In the genomic region with DNA sequence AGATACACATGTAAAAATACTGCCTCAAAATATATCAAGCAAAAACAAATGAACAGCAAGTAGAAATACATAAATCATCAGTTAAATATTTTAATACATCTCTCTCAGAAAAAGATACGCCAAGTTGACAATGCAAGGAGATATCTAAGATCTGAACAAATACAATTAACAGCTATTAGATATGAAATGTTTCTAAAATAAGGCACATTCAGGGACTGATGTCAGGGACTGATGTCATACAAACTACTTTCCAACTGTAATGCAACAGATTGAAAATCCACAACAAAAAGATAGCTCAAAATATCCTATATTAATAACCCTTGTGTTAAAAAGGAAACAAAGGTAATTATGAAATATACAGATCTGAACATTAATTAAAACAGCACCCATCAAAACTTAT, we compare ENCODE assay signal across 21 cellular contexts. TPM values are rescaled to one million over a fixed set of nuclear protein-coding genes. Genes with fewer than 3 reads are reported as not detected.
DNase-seq lines count a peak whose midpoint lies in the region; ATAC-seq and TF ChIP-seq lines count a peak whose summit lies in the region.
"Had no signal": no experiment of that assay in that cellular context is flagged by ENCODE, and none has a peak within 500 bp of the region (broad histone marks: within the 10 kb centered on the region; RNA-seq: fewer than 3 reads in every experiment).

No MANE protein-coding gene starts in this region.

- peaks cover 36% of the 10 kb centered on the region for H3K36me3 Mint-ChIP-seq in activated naive CD4-positive, alpha-beta T cell treated with anti-CD3 and anti-CD28 coated beads, Interleukin-2, amount 50 U/mL, for 24 hours
- H3K36me3 Mint-ChIP-seq in IgD-negative memory B cell (peaks cover 11% of the 10 kb centered on the region), memory B cell (peaks cover 38% of the 10 kb centered on the region)

- TF ChIP-seq POLR2A in uterus (IDR thresholded peaks at IDR 0.05) = no peak

- no peaks in the 10 kb centered on the region for H3K36me3 ChIP-seq in uterus
- H3K36me3 ChIP-seq: MG63 had no signal

- intact Hi-C loops in uterus (cut with DNase I; ENCODE audit: low total_unique reads) = no loop called here

- peaks cover 76% of the 10 kb centered on the region for H3K4me1 Mint-ChIP-seq in activated naive CD4-positive, alpha-beta T cell treated with anti-CD3 and anti-CD28 coated beads, Interleukin-2, amount 50 U/mL, for 24 hours
- H3K4me1 Mint-ChIP-seq in IgD-negative memory B cell (peaks cover 27 to 68% (median 44%) of the 10 kb centered on the region in 3 donors), memory B cell (peaks cover 45% of the 10 kb centered on the region)

- peaks cover 0 to 3% of the 10 kb centered on the region in 2 donors for H3K9me3 ChIP-seq in uterus
- H3K9me3 ChIP-seq: A549, MG63 had no signal

- peak overlapping the region; percentile 43 for H3K27ac Mint-ChIP-seq in activated naive CD4-positive, alpha-beta T cell treated with anti-CD3 and anti-CD28 coated beads, Interleukin-2, amount 50 U/mL, for 24 hours
- peak overlapping the region in 2 of 3 donors; percentile 55 to 58 for H3K27ac Mint-ChIP-seq in IgD-negative memory B cell
- peak overlapping the region; percentile 70 for H3K27ac Mint-ChIP-seq in memory B cell

- no peak for ATAC-seq in memory B cell (ENCODE audit: low read depth)
- ATAC-seq in HG02610 (IDR thresholded peaks at IDR 0.05; ENCODE audit: unreplicated experiment) = no peak
- ATAC-seq: A549, PC-3 had no signal

- DNase-seq in activated naive CD4-positive, alpha-beta T cell treated with anti-CD3 and anti-CD28 coated beads, Interleukin-2, amount 50 U/mL, for 16 hours = no peak
- DNase-seq in memory B cell (ENCODE audit: low spot score in 2 of 2) (no peak), AG20443 (ENCODE audit: low spot score) (no peak), uterus (no peak)
- DNase-seq: Caco-2, DMS153, GF-D8, H7, IMR-90, Kasumi-1, MG63, NCI-H1048, NCI-H1436, NCI-H1930, NCI-H526, PC-3 had no signal

- no peaks in the 10 kb centered on the region for H3K27me3 ChIP-seq in uterus
- H3K27me3 ChIP-seq: BLaER1 treated with 17β-estradiol and CSF1 and Interleukin-3, amounts not matched to agents 10 nM and 100 nM; MG63 had no signal

- no peaks in the 10 kb centered on the region for H3K9me3 Mint-ChIP-seq in activated naive CD4-positive, alpha-beta T cell treated with anti-CD3 and anti-CD28 coated beads, Interleukin-2, amount 50 U/mL, for 24 hours
- H3K9me3 Mint-ChIP-seq in IgD-negative memory B cell (no peaks in the 10 kb centered on the region), memory B cell (no peaks in the 10 kb centered on the region)

- no peak for TF ChIP-seq CTCF in uterus (IDR thresholded peaks at IDR 0.05)

- H3K4me3 ChIP-seq in uterus = no peak overlapping the region
- H3K4me3 ChIP-seq: A549; BLaER1 treated with 17β-estradiol and CSF1 and Interleukin-3, amounts not matched to agents 10 nM and 100 nM; MG63 had no signal

- H3K27ac ChIP-seq in uterus = no peak overlapping the region
- H3K27ac ChIP-seq: A549; BLaER1 treated with 17β-estradiol and CSF1 and Interleukin-3, amounts not matched to agents 10 nM and 100 nM had no signal

- H3K4me1 ChIP-seq in uterus = no peaks in the 10 kb centered on the region
- H3K4me1 ChIP-seq: A549; BLaER1 treated with 17β-estradiol and CSF1 and Interleukin-3, amounts not matched to agents 10 nM and 100 nM; Caco-2 had no signal

- no peaks in the 10 kb centered on the region for H3K27me3 Mint-ChIP-seq in activated naive CD4-positive, alpha-beta T cell treated with anti-CD3 and anti-CD28 coated beads, Interleukin-2, amount 50 U/mL, for 24 hours
- H3K27me3 Mint-ChIP-seq in IgD-negative memory B cell = no peaks in the 10 kb centered on the region
- H3K27me3 Mint-ChIP-seq in memory B cell = no peaks in the 10 kb centered on the region

- no peak overlapping the region for H3K4me3 Mint-ChIP-seq in activated naive CD4-positive, alpha-beta T cell treated with anti-CD3 and anti-CD28 coated beads, Interleukin-2, amount 50 U/mL, for 24 hours
- no peak overlapping the region for H3K4me3 Mint-ChIP-seq in IgD-negative memory B cell
- no peak overlapping the region for H3K4me3 Mint-ChIP-seq in memory B cell

RNA-seq across cellular contexts. Expression of a gene that starts 51.7 kb away (rescaled TPM):
- polyA plus RNA-seq in IgD-negative memory B cell = 104 TPM
- 10 to 100 TPM; 24.4 to 77.3 (median 36.1) TPM for total RNA-seq in uterus
